ENCODE assay signal across 23 cellular contexts in the genomic region with DNA sequence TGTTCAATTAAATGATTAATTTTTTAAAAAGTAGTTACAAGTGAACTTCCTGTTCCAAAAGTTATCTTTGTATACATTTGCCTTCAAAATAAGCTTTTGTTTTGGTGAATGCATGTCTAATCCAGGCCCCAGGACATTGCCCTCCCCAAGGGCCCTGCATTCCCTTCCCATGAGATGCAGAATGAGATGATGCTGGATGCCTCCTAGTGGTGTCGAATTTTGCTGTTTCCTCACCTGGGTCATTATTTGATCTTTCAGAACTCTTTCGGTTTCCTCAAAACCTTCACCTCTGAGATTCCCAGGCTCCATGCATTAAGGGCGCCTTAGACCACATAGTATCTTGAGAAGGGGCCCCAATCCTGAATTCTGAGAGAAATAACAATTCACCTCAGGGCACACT.
"Had no signal": no experiment of that assay in that cellular context is flagged by ENCODE, and none has a peak within 500 bp of the region (broad histone marks: within the 10 kb centered on the region; RNA-seq: fewer than 3 reads in every experiment).

No MANE protein-coding gene starts in this region.

- H3K27me3 Mint-ChIP-seq: activated B cell treated with CpG ODN at 0.5 μM for 24 hours; activated CD8-positive, alpha-beta T cell treated with anti-CD3 and anti-CD28 coated beads for 36 hours; activated naive CD8-positive, alpha-beta T cell treated with anti-CD3 and anti-CD28 coated beads, Interleukin-2, amount 10 ng/mL, durations not matched to agents 7 days and 5 days; activated T-helper 17 cell treated with anti-CD3 and anti-CD28 coated beads, Interleukin-2, amount 50 U/mL, for 72 hours; dendritic cell treated with granulocyte-macrophage colony-stimulating factor and Interleukin-4, amounts not matched to agents 40 ng/mL and 50 ng/mL, for 4 days had no signal

- H3K4me1 ChIP-seq: heart right ventricle, prostate gland, right atrium auricular region, thyroid gland had no signal

- H3K27ac Mint-ChIP-seq: activated B cell treated with CpG ODN at 0.5 μM for 24 hours; activated CD8-positive, alpha-beta T cell treated with anti-CD3 and anti-CD28 coated beads for 36 hours; activated naive CD8-positive, alpha-beta T cell treated with anti-CD3 and anti-CD28 coated beads, Interleukin-2, amount 10 ng/mL, durations not matched to agents 7 days and 5 days; activated T-helper 17 cell treated with anti-CD3 and anti-CD28 coated beads, Interleukin-2, amount 50 U/mL, for 72 hours; dendritic cell treated with granulocyte-macrophage colony-stimulating factor and Interleukin-4, amounts not matched to agents 40 ng/mL and 50 ng/mL, for 4 days had no signal

- H3K36me3 Mint-ChIP-seq: activated naive CD8-positive, alpha-beta T cell treated with anti-CD3 and anti-CD28 coated beads, Interleukin-2, amount 10 ng/mL, durations not matched to agents 7 days and 5 days had no signal

- H3K27me3 ChIP-seq: cardiac muscle cell, esophagus muscularis mucosa, heart right ventricle, right atrium auricular region, thyroid gland had no signal

- DNase-seq: activated B cell treated with CpG ODN at 0.5 μM for 24 hours; activated CD4-positive, alpha-beta T cell treated with anti-CD3 and anti-CD28 coated beads for 48 hours; activated CD8-positive, alpha-beta T cell treated with anti-CD3 and anti-CD28 coated beads for 36 hours; activated naive CD4-positive, alpha-beta T cell; activated naive CD8-positive, alpha-beta T cell treated with anti-CD3 and anti-CD28 coated beads, Interleukin-2, amount 10 ng/mL, durations not matched to agents 7 days and 5 days; activated T-cell treated with anti-CD3 and anti-CD28 coated beads, Interleukin-2, amount 50 U/mL, for 1 hour; amygdala; effector CD8-positive, alpha-beta T cell; heart right ventricle; islet precursor cell; left colon; mammary epithelial cell; stimulated activated CD4-positive, alpha-beta T cell treated with anti-CD3 and anti-CD28 coated beads, Interleukin-2, amount 100 ng/mL, for 24 hours; stimulated activated naive CD4-positive, alpha-beta T cell treated with Interleukin-2 at 50 U/mL for 16 hours; T-helper 2 cell; thyroid gland had no signal

- H3K4me3 ChIP-seq: cardiac muscle cell, esophagus muscularis mucosa, heart right ventricle, prostate gland, right atrium auricular region, thyroid gland had no signal

- ATAC-seq: activated CD8-positive, alpha-beta T cell treated with anti-CD3 and anti-CD28 coated beads for 36 hours; activated T-helper 17 cell treated with anti-CD3 and anti-CD28 coated beads, Interleukin-2, amount 50 U/mL, for 72 hours; heart right ventricle; left colon had no signal

- H3K4me3 Mint-ChIP-seq: activated B cell treated with CpG ODN at 0.5 μM for 24 hours; activated CD8-positive, alpha-beta T cell treated with anti-CD3 and anti-CD28 coated beads for 36 hours; activated naive CD8-positive, alpha-beta T cell treated with anti-CD3 and anti-CD28 coated beads, Interleukin-2, amount 10 ng/mL, durations not matched to agents 7 days and 5 days; activated T-helper 17 cell treated with anti-CD3 and anti-CD28 coated beads, Interleukin-2, amount 50 U/mL, for 72 hours; dendritic cell treated with granulocyte-macrophage colony-stimulating factor and Interleukin-4, amounts not matched to agents 40 ng/mL and 50 ng/mL, for 4 days; neural crest cell had no signal

- H3K9me3 ChIP-seq: esophagus muscularis mucosa, heart right ventricle, prostate gland, right atrium auricular region, thyroid gland had no signal

- H3K9me3 Mint-ChIP-seq: neural crest cell had no signal

- H3K36me3 ChIP-seq: cardiac muscle cell, esophagus muscularis mucosa, heart right ventricle, prostate gland, right atrium auricular region, thyroid gland had no signal

- H3K27ac ChIP-seq: cardiac muscle cell, esophagus muscularis mucosa, heart right ventricle, prostate gland, right atrium auricular region, thyroid gland had no signal

- H3K4me1 Mint-ChIP-seq: activated B cell treated with CpG ODN at 0.5 μM for 24 hours; activated naive CD8-positive, alpha-beta T cell treated with anti-CD3 and anti-CD28 coated beads, Interleukin-2, amount 10 ng/mL, durations not matched to agents 7 days and 5 days; activated T-helper 17 cell treated with anti-CD3 and anti-CD28 coated beads, Interleukin-2, amount 50 U/mL, for 72 hours; neural crest cell had no signal
